ENCODE assay signal across 10 cellular contexts in genomic region chr3:54999159-54999558, GRCh38.
A peak's percentile ranks its signal among the peaks of the same experiment; 100 is the strongest.
DNase-seq lines count a peak whose midpoint lies in the region; ATAC-seq and TF ChIP-seq lines count a peak whose summit lies in the region.
"Had no signal": no experiment of that assay in that cellular context is flagged by ENCODE, and none has a peak within 500 bp of the region (broad histone marks: within the 10 kb centered on the region; RNA-seq: fewer than 3 reads in every experiment).

No MANE protein-coding gene starts in this region.

- H3K23ac ChIP-seq in H9 (ENCODE audit: insufficient read length, low read depth, low read length) (no peak overlapping the region), trophoblast cell (ENCODE audit: low read length) (no peak overlapping the region)

- H3K4ac ChIP-seq in H9 (ENCODE audit: low read depth, low read length), result no peak overlapping the region
- peak overlapping the region; percentile 90 for H3K4ac ChIP-seq in trophoblast cell (ENCODE audit: low read depth, low read length)

- no peak for ATAC-seq in stimulated activated memory B cell treated with anti-CD40 and anti-IgM and Interleukin-4, amounts not matched to agents 10 μg/mL and 1 μg/mL and 100 μg/mL, for 72 hours
- no peak for ATAC-seq in activated naive CD8-positive, alpha-beta T cell treated with anti-CD3 and anti-CD28 coated beads, Interleukin-2, amount 50 U/mL, for 24 hours
- no peak for ATAC-seq in activated T-cell treated with anti-CD3 and anti-CD28 coated beads, Interleukin-2, amount 50 U/mL, for 4 hours

- H3K36me3 Mint-ChIP-seq in H9 (ENCODE audit: insufficient read depth in 1 of 3, low read depth in 3 of 3), result peaks cover 0 to 6% (median 4%) of the 10 kb centered on the region in 3 experiments; a peak in 2 of 7 replicates
- H3K36me3 Mint-ChIP-seq in endothelial cell (ENCODE audit: low read depth, unreplicated experiment), result no peaks in the 10 kb centered on the region
- H3K36me3 Mint-ChIP-seq in stimulated activated memory B cell treated with anti-CD40 and anti-IgM and Interleukin-4, amounts not matched to agents 10 μg/mL and 1 μg/mL and 100 μg/mL, for 72 hours, result no peaks in the 10 kb centered on the region
- H3K36me3 Mint-ChIP-seq in activated naive CD8-positive, alpha-beta T cell treated with anti-CD3 and anti-CD28 coated beads, Interleukin-2, amount 50 U/mL, for 24 hours (ENCODE audit: low read depth), result no peaks in the 10 kb centered on the region
- H3K36me3 Mint-ChIP-seq in activated T-cell treated with anti-CD3 and anti-CD28 coated beads, Interleukin-2, amount 50 U/mL, for 4 hours (ENCODE audit: insufficient read depth), result no peaks in the 10 kb centered on the region

- no peaks in the 10 kb centered on the region for H3F3A ChIP-seq in OCI-LY1 (ENCODE audit: insufficient read depth, low read length)

- H2BK20ac ChIP-seq in H9 (ENCODE audit: low read depth, low read length, poor library complexity, severe bottlenecking), result no peak overlapping the region

- H3K9me3 Mint-ChIP-seq in H9 (peaks cover 0 to 3% of the 10 kb centered on the region in 2 experiments; a peak in 1 of 5 replicates), endothelial cell (ENCODE audit: unreplicated experiment) (no peaks in the 10 kb centered on the region)
- H3K9me3 Mint-ChIP-seq in stimulated activated memory B cell treated with anti-CD40 and anti-IgM and Interleukin-4, amounts not matched to agents 10 μg/mL and 1 μg/mL and 100 μg/mL, for 72 hours, result no peaks in the 10 kb centered on the region
- peaks cover 4% of the 10 kb centered on the region for H3K9me3 Mint-ChIP-seq in activated naive CD8-positive, alpha-beta T cell treated with anti-CD3 and anti-CD28 coated beads, Interleukin-2, amount 50 U/mL, for 24 hours
- peaks cover 7% of the 10 kb centered on the region for H3K9me3 Mint-ChIP-seq in activated T-cell treated with anti-CD3 and anti-CD28 coated beads, Interleukin-2, amount 50 U/mL, for 4 hours

- no peak overlapping the region for H2BK120ac ChIP-seq in H9 (ENCODE audit: low read depth, low read length, poor library complexity, severe bottlenecking)
- H2BK120ac ChIP-seq in trophoblast cell (ENCODE audit: insufficient read depth, low read length, poor library complexity), result peak overlapping the region; percentile 96

- H2BK15ac ChIP-seq in H9 (ENCODE audit: low read depth, low read length), result no peak overlapping the region

- no peaks in the 10 kb centered on the region for H4K20me1 ChIP-seq in H9 (ENCODE audit: control insufficient read depth, insufficient read depth, insufficient read length)
- no peaks in the 10 kb centered on the region for H4K20me1 ChIP-seq in OCI-LY1 (ENCODE audit: insufficient read depth, low read length)

- no peak overlapping the region for H2AFZ ChIP-seq in H9 (ENCODE audit: low read length)
- no peak overlapping the region for H2AFZ ChIP-seq in OCI-LY1 (ENCODE audit: low read length)
- peak overlapping the region; percentile 77 for H2AFZ ChIP-seq in trophoblast cell (ENCODE audit: insufficient read depth, low read length, poor library complexity)

- H2BK12ac ChIP-seq in H9 (ENCODE audit: insufficient read length, low read depth, low read length), result no peak overlapping the region
- H2BK12ac ChIP-seq in trophoblast cell (ENCODE audit: low read length), result peak overlapping the region; percentile 97

- H3K79me2 ChIP-seq in H9 (ENCODE audit: insufficient read depth, low read length) (no peaks in the 10 kb centered on the region), OCI-LY1 (ENCODE audit: insufficient read depth, low read length) (no peaks in the 10 kb centered on the region), trophoblast cell (ENCODE audit: control insufficient read depth, insufficient read depth, low read length, poor library complexity) (peaks cover 4% of the 10 kb centered on the region)

- no peak overlapping the region for H3K14ac ChIP-seq in H9 (ENCODE audit: insufficient read depth, low read length)
- H3K14ac ChIP-seq in trophoblast cell (ENCODE audit: low read length), result peak overlapping the region; percentile 88

- H3K36me3 ChIP-seq in OCI-LY1 (ENCODE audit: insufficient read depth, low read length), result no peaks in the 10 kb centered on the region
- no peaks in the 10 kb centered on the region for H3K36me3 ChIP-seq in trophoblast cell (ENCODE audit: control insufficient read depth in 1 of 2, insufficient read depth in 2 of 2, low read length in 2 of 2)
- H3K36me3 ChIP-seq: neutrophil had no signal

- no peak overlapping the region for H3K9ac ChIP-seq in H9 (ENCODE audit: extremely low read depth, insufficient read length, low read length)
- H3K9ac ChIP-seq in OCI-LY1 (ENCODE audit: low read length), result no peak overlapping the region
- H3K9ac ChIP-seq in trophoblast cell (ENCODE audit: low read length), result no peak overlapping the region

- no peak overlapping the region for H4K8ac ChIP-seq in H9 (replicated peaks; ENCODE audit: insufficient read length, low read depth, low read length)
- peak overlapping the region; percentile 81 for H4K8ac ChIP-seq in trophoblast cell (ENCODE audit: low read depth, low read length)

- H3K18ac ChIP-seq in H9 (ENCODE audit: insufficient read length, low read depth, low read length) (no peak overlapping the region), trophoblast cell (ENCODE audit: low read length) (peak overlapping the region; percentile 79)

- H3K27ac ChIP-seq in H9 (ENCODE audit: insufficient read length, low read depth, low read length) (no peak overlapping the region), OCI-LY1 (ENCODE audit: low read depth, low read length, poor library complexity, severe bottlenecking) (no peak overlapping the region), trophoblast cell (ENCODE audit: low read depth, low read length) (peak overlapping the region; percentile 93)
- H3K27ac ChIP-seq: neutrophil, SK-N-MC had no signal

- no peak overlapping the region for H3K56ac ChIP-seq in H9 (ENCODE audit: insufficient read length, low read depth, low read length)

- H3K79me1 ChIP-seq in H9 (ENCODE audit: insufficient read depth, low read depth, low read length, poor library complexity, severe bottlenecking) (no peaks in the 10 kb centered on the region), trophoblast cell (ENCODE audit: low read length) (peaks cover 30% of the 10 kb centered on the region)

- no peak overlapping the region for H4K91ac ChIP-seq in H9 (ENCODE audit: insufficient read length, low read depth, low read length)
- H4K91ac ChIP-seq in trophoblast cell (ENCODE audit: low read depth, low read length), result peak overlapping the region; percentile 94

- DNase-seq in H9 (peak; percentile 60), endothelial cell (ENCODE audit: low spot score) (peak; percentile 35), trophoblast cell (peak; percentile 76 to 93)
- DNase-seq in activated naive CD8-positive, alpha-beta T cell treated with anti-CD3 and anti-CD28 coated beads, Interleukin-2, amount 50 U/mL, for 24 hours, result no peak
- DNase-seq in activated CD8-positive, alpha-beta memory T cell treated with anti-CD3 and anti-CD28 coated beads, Interleukin-2, amount 50 U/mL, for 48 hours, result no peak
- DNase-seq in activated T-cell treated with anti-CD3 and anti-CD28 coated beads, Interleukin-2, amount 50 U/mL, for 4 hours, result no peak

- peaks cover 22 to 24% of the 10 kb centered on the region in 2 experiments for H3K4me1 Mint-ChIP-seq in H9
- H3K4me1 Mint-ChIP-seq in endothelial cell (ENCODE audit: unreplicated experiment), result peaks cover 17% of the 10 kb centered on the region
- H3K4me1 Mint-ChIP-seq in stimulated activated memory B cell treated with anti-CD40 and anti-IgM and Interleukin-4, amounts not matched to agents 10 μg/mL and 1 μg/mL and 100 μg/mL, for 72 hours, result no peaks in the 10 kb centered on the region
- no peaks in the 10 kb centered on the region for H3K4me1 Mint-ChIP-seq in activated naive CD8-positive, alpha-beta T cell treated with anti-CD3 and anti-CD28 coated beads, Interleukin-2, amount 50 U/mL, for 24 hours
- H3K4me1 Mint-ChIP-seq in activated T-cell treated with anti-CD3 and anti-CD28 coated beads, Interleukin-2, amount 50 U/mL, for 4 hours (ENCODE audit: low read depth), result no peaks in the 10 kb centered on the region

- no peaks in the 10 kb centered on the region for H3K23me2 ChIP-seq in H9 (ENCODE audit: insufficient read length, low read depth, low read length, poor library complexity, severe bottlenecking)

- H3T11ph ChIP-seq in H9 (ENCODE audit: low read length), result no peak overlapping the region

- peak; percentile 61 for TF ChIP-seq CTCF in H9 (conservative IDR thresholded peaks at IDR 0.05)
- TF ChIP-seq CTCF in OCI-LY1 (IDR thresholded peaks at IDR 0.05; ENCODE audit: low read length), result peak; percentile 35
- TF ChIP-seq CTCF in endothelial cell (IDR thresholded peaks at IDR 0.05; ENCODE audit: unreplicated experiment), result peak; percentile 39

- H3K4me1 ChIP-seq in H9 (ENCODE audit: insufficient read depth, low read length) (peaks cover 12% of the 10 kb centered on the region), OCI-LY1 (ENCODE audit: insufficient read depth, low read length, severe bottlenecking) (no peaks in the 10 kb centered on the region), trophoblast cell (ENCODE audit: control insufficient read depth in 1 of 2, insufficient read depth in 2 of 2, low read length in 2 of 2) (peaks cover 13 to 25% of the 10 kb centered on the region in 2 experiments)

- H2BK5ac ChIP-seq in H9 (ENCODE audit: insufficient read length, low read length) (no peak overlapping the region), trophoblast cell (ENCODE audit: low read depth, low read length, poor library complexity) (peak overlapping the region; percentile 80)

- peak overlapping the region; percentile 72 to 98 (median 96); a peak in 4 of 7 replicates for H3K27ac Mint-ChIP-seq in H9
- peak overlapping the region; percentile 90 for H3K27ac Mint-ChIP-seq in endothelial cell (ENCODE audit: unreplicated experiment)
- no peak overlapping the region for H3K27ac Mint-ChIP-seq in stimulated activated memory B cell treated with anti-CD40 and anti-IgM and Interleukin-4, amounts not matched to agents 10 μg/mL and 1 μg/mL and 100 μg/mL, for 72 hours
- no peak overlapping the region for H3K27ac Mint-ChIP-seq in activated naive CD8-positive, alpha-beta T cell treated with anti-CD3 and anti-CD28 coated beads, Interleukin-2, amount 50 U/mL, for 24 hours

- H3K9me3 ChIP-seq in H9 (ENCODE audit: control insufficient read depth, low read depth, low read length), result no peaks in the 10 kb centered on the region
- H3K9me3 ChIP-seq in OCI-LY1 (ENCODE audit: low read length), result no peaks in the 10 kb centered on the region
- no peaks in the 10 kb centered on the region for H3K9me3 ChIP-seq in trophoblast cell (ENCODE audit: insufficient read depth, low read depth, low read length)
- H3K9me3 ChIP-seq: neutrophil had no signal

- H4K5ac ChIP-seq in H9 (ENCODE audit: insufficient read length, low read depth, low read length), result no peak overlapping the region

- no peaks in the 10 kb centered on the region for H3K9me2 ChIP-seq in OCI-LY1 (ENCODE audit: low read depth, low read length)

- WGBS in H9 (ENCODE audit: extremely low coverage, insufficient read length, low lambda C conversion rate), result no CpG with 5 or more reads among the region's 5 CpGs
- WGBS in trophoblast cell (ENCODE audit: extremely low coverage, insufficient coverage, insufficient read length), result no CpG with 5 or more reads among the region's 5 CpGs

- H3K27me3 Mint-ChIP-seq in H9 (ENCODE audit: low read depth) (no peaks in the 10 kb centered on the region), endothelial cell (ENCODE audit: unreplicated experiment) (no peaks in the 10 kb centered on the region)
- H3K27me3 Mint-ChIP-seq in stimulated activated memory B cell treated with anti-CD40 and anti-IgM and Interleukin-4, amounts not matched to agents 10 μg/mL and 1 μg/mL and 100 μg/mL, for 72 hours, result no peaks in the 10 kb centered on the region
- H3K27me3 Mint-ChIP-seq in activated naive CD8-positive, alpha-beta T cell treated with anti-CD3 and anti-CD28 coated beads, Interleukin-2, amount 50 U/mL, for 24 hours, result no peaks in the 10 kb centered on the region
- H3K27me3 Mint-ChIP-seq in activated T-cell treated with anti-CD3 and anti-CD28 coated beads, Interleukin-2, amount 50 U/mL, for 4 hours (ENCODE audit: low read depth), result no peaks in the 10 kb centered on the region

- peak overlapping the region; percentile 87 for H4K12ac ChIP-seq in trophoblast cell (ENCODE audit: low read depth, low read length)

- H3K4me2 ChIP-seq in H9 (ENCODE audit: insufficient read depth, insufficient read length, low read length) (no peak overlapping the region), OCI-LY1 (ENCODE audit: low read length) (no peak overlapping the region), trophoblast cell (ENCODE audit: low read length) (no peak overlapping the region)

- H2AK5ac ChIP-seq in H9 (ENCODE audit: insufficient read length, low read length), result no peak overlapping the region
- H2AK5ac ChIP-seq in trophoblast cell (ENCODE audit: low read length), result peak overlapping the region; percentile 84

- H3K27me3 ChIP-seq in H9 (ENCODE audit: insufficient read depth, low read length) (no peaks in the 10 kb centered on the region), OCI-LY1 (ENCODE audit: insufficient read depth, low read length) (no peaks in the 10 kb centered on the region), trophoblast cell (ENCODE audit: insufficient read depth, low read length) (no peaks in the 10 kb centered on the region)
- H3K27me3 ChIP-seq: neutrophil had no signal

- no peak overlapping the region for H3K4me3 ChIP-seq in OCI-LY1 (ENCODE audit: low read depth, low read length, poor library complexity, severe bottlenecking)
- H3K4me3 ChIP-seq in trophoblast cell (ENCODE audit: low read depth, low read length), result no peak overlapping the region
- H3K4me3 ChIP-seq: SK-N-MC had no signal

- H3K4me3 Mint-ChIP-seq in H9 (no peak overlapping the region; a peak in 2 of 5 replicates), endothelial cell (ENCODE audit: unreplicated experiment) (no peak overlapping the region)
- H3K4me3 Mint-ChIP-seq in stimulated activated memory B cell treated with anti-CD40 and anti-IgM and Interleukin-4, amounts not matched to agents 10 μg/mL and 1 μg/mL and 100 μg/mL, for 72 hours, result no peak overlapping the region
- H3K4me3 Mint-ChIP-seq in activated naive CD8-positive, alpha-beta T cell treated with anti-CD3 and anti-CD28 coated beads, Interleukin-2, amount 50 U/mL, for 24 hours, result no peak overlapping the region
- no peak overlapping the region for H3K4me3 Mint-ChIP-seq in activated T-cell treated with anti-CD3 and anti-CD28 coated beads, Interleukin-2, amount 50 U/mL, for 4 hours

Comparison
In these comparisons a context has a peak if more than half of its experiments do, and no peak if none do; other contexts are left out.
1. DNase-seq: peak in H9 (single experiment), endothelial cell (single experiment) and trophoblast cell (2 of 2); none in activated naive CD8-positive, alpha-beta T cell treated with anti-CD3 and anti-CD28 coated beads, Interleukin-2, amount 50 U/mL, for 24 hours (single experiment), activated CD8-positive, alpha-beta memory T cell treated with anti-CD3 and anti-CD28 coated beads, Interleukin-2, amount 50 U/mL, for 48 hours (single experiment) and activated T-cell treated with anti-CD3 and anti-CD28 coated beads, Interleukin-2, amount 50 U/mL, for 4 hours (single experiment).
2. H3K27ac Mint-ChIP-seq: peak in H9 (3 of 3) and endothelial cell (single experiment); none in stimulated activated memory B cell treated with anti-CD40 and anti-IgM and Interleukin-4, amounts not matched to agents 10 μg/mL and 1 μg/mL and 100 μg/mL, for 72 hours (single experiment) and activated naive CD8-positive, alpha-beta T cell treated with anti-CD3 and anti-CD28 coated beads, Interleukin-2, amount 50 U/mL, for 24 hours (single experiment).
3. Peak in every context shown above with its lines, with median percentiles within 50 percentile points of each other: CTCF ChIP-seq.